Comparison of ENCODE assay signal across 1 cellular context in genomic region chr5:179615203-179615602, GRCh38.
TF ChIP-seq lines count a peak whose summit lies in the region.

No MANE protein-coding gene starts in this region.

TF ChIP-seq in HepG2, 621 proteins besides CTCF, POLR2A, EP300 and RAD21 (continued from another document):
- no peak for TF ChIP-seq FOXO4 (CRISPR knock-in tag; conservative IDR thresholded peaks at IDR 0.05)
- peak; percentile 65 for TF ChIP-seq RBFOX2 (IDR thresholded peaks at IDR 0.05; ENCODE audit: low read depth, low read length)
- TF ChIP-seq HMGA1 (CRISPR knock-in tag; conservative IDR thresholded peaks at IDR 0.05), result no peak
- TF ChIP-seq ZBTB10 (CRISPR knock-in tag; IDR thresholded peaks at IDR 0.05; ENCODE audit: borderline replicate concordance), result no peak
- TF ChIP-seq ZFP1 (CRISPR knock-in tag; IDR thresholded peaks at IDR 0.05), result no peak
- no peak for TF ChIP-seq AGO1 (IDR thresholded peaks at IDR 0.05; ENCODE audit: low read depth, low read length, poor library complexity, severe bottlenecking)
